In the genomic region with DNA sequence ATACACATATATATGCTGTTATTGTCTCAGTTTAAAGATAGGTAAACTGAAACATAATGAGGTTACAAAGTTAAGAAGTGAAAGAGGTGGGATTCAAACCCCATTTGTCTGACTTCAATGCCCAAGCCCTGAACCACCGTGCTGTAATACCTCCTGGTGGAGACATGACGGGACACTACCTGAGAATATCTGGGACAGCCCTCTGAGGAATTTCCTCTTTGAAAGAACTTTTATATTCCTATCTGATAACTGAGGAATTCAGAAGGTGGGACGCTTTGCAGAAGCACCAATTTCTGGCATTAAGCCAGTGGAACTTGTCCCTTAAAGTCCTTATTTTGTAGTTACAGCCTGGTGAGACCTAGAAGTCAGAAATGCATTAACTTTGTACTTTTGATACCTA, we compare ENCODE assay signal across 3 cellular contexts.
TF ChIP-seq lines count a peak whose summit lies in the region.

No MANE protein-coding gene starts in this region.

TF ChIP-seq in HepG2, 621 proteins besides CTCF, POLR2A, EP300 and RAD21 (continues in another document):
- TF ChIP-seq, protein P1, sequence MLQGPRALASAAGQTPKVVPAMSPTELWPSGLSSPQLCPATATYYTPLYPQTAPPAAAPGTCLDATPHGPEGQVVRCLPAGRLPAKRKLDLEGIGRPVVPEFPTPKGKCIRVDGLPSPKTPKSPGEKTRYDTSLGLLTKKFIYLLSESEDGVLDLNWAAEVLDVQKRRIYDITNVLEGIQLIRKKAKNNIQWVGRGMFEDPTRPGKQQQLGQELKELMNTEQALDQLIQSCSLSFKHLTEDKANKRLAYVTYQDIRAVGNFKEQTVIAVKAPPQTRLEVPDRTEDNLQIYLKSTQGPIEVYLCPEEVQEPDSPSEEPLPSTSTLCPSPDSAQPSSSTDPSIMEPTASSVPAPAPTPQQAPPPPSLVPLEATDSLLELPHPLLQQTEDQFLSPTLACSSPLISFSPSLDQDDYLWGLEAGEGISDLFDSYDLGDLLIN (CRISPR knock-in tag; IDR thresholded peaks at IDR 0.05; ENCODE audit: borderline replicate concordance) = no peak
- no peak for TF ChIP-seq SNAPC2 (CRISPR knock-in tag; IDR thresholded peaks at IDR 0.05)
- TF ChIP-seq TAF1 (CRISPR knock-in tag; IDR thresholded peaks at IDR 0.05) = no peak
- no peak for TF ChIP-seq KLF11 (CRISPR knock-in tag; IDR thresholded peaks at IDR 0.05)
- no peak for TF ChIP-seq MIXL1 (CRISPR knock-in tag; IDR thresholded peaks at IDR 0.05)
- no peak for TF ChIP-seq PRMT3 (CRISPR knock-in tag; IDR thresholded peaks at IDR 0.05; ENCODE audit: borderline replicate concordance, low read depth)
- TF ChIP-seq, protein P2, sequence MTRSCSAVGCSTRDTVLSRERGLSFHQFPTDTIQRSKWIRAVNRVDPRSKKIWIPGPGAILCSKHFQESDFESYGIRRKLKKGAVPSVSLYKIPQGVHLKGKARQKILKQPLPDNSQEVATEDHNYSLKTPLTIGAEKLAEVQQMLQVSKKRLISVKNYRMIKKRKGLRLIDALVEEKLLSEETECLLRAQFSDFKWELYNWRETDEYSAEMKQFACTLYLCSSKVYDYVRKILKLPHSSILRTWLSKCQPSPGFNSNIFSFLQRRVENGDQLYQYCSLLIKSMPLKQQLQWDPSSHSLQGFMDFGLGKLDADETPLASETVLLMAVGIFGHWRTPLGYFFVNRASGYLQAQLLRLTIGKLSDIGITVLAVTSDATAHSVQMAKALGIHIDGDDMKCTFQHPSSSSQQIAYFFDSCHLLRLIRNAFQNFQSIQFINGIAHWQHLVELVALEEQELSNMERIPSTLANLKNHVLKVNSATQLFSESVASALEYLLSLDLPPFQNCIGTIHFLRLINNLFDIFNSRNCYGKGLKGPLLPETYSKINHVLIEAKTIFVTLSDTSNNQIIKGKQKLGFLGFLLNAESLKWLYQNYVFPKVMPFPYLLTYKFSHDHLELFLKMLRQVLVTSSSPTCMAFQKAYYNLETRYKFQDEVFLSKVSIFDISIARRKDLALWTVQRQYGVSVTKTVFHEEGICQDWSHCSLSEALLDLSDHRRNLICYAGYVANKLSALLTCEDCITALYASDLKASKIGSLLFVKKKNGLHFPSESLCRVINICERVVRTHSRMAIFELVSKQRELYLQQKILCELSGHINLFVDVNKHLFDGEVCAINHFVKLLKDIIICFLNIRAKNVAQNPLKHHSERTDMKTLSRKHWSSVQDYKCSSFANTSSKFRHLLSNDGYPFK (CRISPR knock-in tag; IDR thresholded peaks at IDR 0.05; ENCODE audit: borderline replicate concordance) = no peak

TF ChIP-seq in IMR-90, 13 proteins besides CTCF, POLR2A, EP300 and RAD21:
- TF ChIP-seq FOS (IDR thresholded peaks at IDR 0.05; ENCODE audit: low read depth, low read length) (no peak), BHLHE40 (IDR thresholded peaks at IDR 0.05; ENCODE audit: low read depth, low read length) (no peak), RFX5 (IDR thresholded peaks at IDR 0.05; ENCODE audit: low read depth, low read length) (no peak), MXI1 (IDR thresholded peaks at IDR 0.05; ENCODE audit: borderline replicate concordance, low read depth, low read length) (no peak), RCOR1 (IDR thresholded peaks at IDR 0.05; ENCODE audit: insufficient replicate concordance, low read length) (no peak)
- TF ChIP-seq, protein P3, sequence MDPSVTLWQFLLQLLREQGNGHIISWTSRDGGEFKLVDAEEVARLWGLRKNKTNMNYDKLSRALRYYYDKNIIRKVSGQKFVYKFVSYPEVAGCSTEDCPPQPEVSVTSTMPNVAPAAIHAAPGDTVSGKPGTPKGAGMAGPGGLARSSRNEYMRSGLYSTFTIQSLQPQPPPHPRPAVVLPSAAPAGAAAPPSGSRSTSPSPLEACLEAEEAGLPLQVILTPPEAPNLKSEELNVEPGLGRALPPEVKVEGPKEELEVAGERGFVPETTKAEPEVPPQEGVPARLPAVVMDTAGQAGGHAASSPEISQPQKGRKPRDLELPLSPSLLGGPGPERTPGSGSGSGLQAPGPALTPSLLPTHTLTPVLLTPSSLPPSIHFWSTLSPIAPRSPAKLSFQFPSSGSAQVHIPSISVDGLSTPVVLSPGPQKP (IDR thresholded peaks at IDR 0.05; ENCODE audit: borderline replicate concordance, low read depth, low read length) = no peak
- TF ChIP-seq, protein P4, sequence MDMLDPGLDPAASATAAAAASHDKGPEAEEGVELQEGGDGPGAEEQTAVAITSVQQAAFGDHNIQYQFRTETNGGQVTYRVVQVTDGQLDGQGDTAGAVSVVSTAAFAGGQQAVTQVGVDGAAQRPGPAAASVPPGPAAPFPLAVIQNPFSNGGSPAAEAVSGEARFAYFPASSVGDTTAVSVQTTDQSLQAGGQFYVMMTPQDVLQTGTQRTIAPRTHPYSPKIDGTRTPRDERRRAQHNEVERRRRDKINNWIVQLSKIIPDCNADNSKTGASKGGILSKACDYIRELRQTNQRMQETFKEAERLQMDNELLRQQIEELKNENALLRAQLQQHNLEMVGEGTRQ (IDR thresholded peaks at IDR 0.05; ENCODE audit: low read depth, low read length) = no peak

TF ChIP-seq in K562, 482 proteins besides CTCF, POLR2A, EP300 and RAD21:
- TF ChIP-seq NFIC (IDR thresholded peaks at IDR 0.05) (peak; percentile 73), ZNF212 (CRISPR knock-in tag; IDR thresholded peaks at IDR 0.05) (no peak)
